Comparison of ENCODE assay signal across 8 cellular contexts in genomic region chr12:52244615-52244994, GRCh38. TPM values are rescaled to one million over a fixed set of nuclear protein-coding genes. Genes with fewer than 3 reads are reported as not detected.
A peak's percentile ranks its signal among the peaks of the same experiment; 100 is the strongest.
DNase-seq lines count a peak whose midpoint lies in the region; ATAC-seq and TF ChIP-seq lines count a peak whose summit lies in the region.

No MANE protein-coding gene starts in this region.

- WGBS in IMR-90 (ENCODE audit: extremely low coverage in 2 of 2, insufficient read length in 1 of 2), 2 experiments, result no CpG with 5 or more reads among the region's 3 CpGs
- 65 to 86% methylated on average over 3 of the region's 3 CpGs for WGBS in sigmoid colon, 2 donors

- peak overlapping the region; percentile 99 for H4K91ac ChIP-seq in IMR-90 (ENCODE audit: insufficient read depth, low read depth, low read length)

- peak overlapping the region; percentile 98 for H2AFZ ChIP-seq in IMR-90 (replicated peaks; ENCODE audit: low read length, poor library complexity)

- peak overlapping the region; percentile 95 for H2AK9ac ChIP-seq in IMR-90 (replicated peaks; ENCODE audit: low read depth, low read length, poor library complexity)

- no peaks in the 10 kb centered on the region for H4K20me1 ChIP-seq in IMR-90 (ENCODE audit: insufficient read depth, low read length)

- H2BK20ac ChIP-seq in IMR-90 (ENCODE audit: low read depth, low read length), result peak overlapping the region; percentile 99

- intact Hi-C loops in IMR-90 (cut with micrococcal nuclease), result no loop called here
- intact Hi-C loops in colonic mucosa (cut with DNase I), result no loop called here
- intact Hi-C loops in sigmoid colon (cut with DNase I), result no loop called here

- peak overlapping the region; percentile 100 for H2BK120ac ChIP-seq in IMR-90 (ENCODE audit: low read depth, low read length)

- H3K56ac ChIP-seq in IMR-90 (ENCODE audit: extremely low read depth, insufficient read depth, low read length), result peak overlapping the region; percentile 58; the same call in 1 of the 2 replicates

- peaks cover 0 to 6% of the 10 kb centered on the region in 2 experiments; a peak in 1 of 4 replicates for H3K79me1 ChIP-seq in IMR-90 (ENCODE audit: low read depth in 1 of 2, low read length in 2 of 2)

- H3K27ac ChIP-seq in IMR-90 (ENCODE audit: insufficient read depth, low read length) (peak overlapping the region; percentile 77), colonic mucosa (peak overlapping the region; percentile 47), sigmoid colon (peak overlapping the region; percentile 24 to 84 (median 66))

- H3K4me3 ChIP-seq in GM12864 (ENCODE audit: low read depth, low read length) (peak overlapping the region; percentile 44), IMR-90 (ENCODE audit: insufficient read depth, low read depth, low read length) (no peak overlapping the region), colonic mucosa (no peak overlapping the region), sigmoid colon (no peak overlapping the region)

- POLR2A ChIA-PET in IMR-90 (lab: Charles Lee; ENCODE audit: unreplicated experiment), result no interaction called here

- H3K9me1 ChIP-seq in IMR-90 (ENCODE audit: insufficient read depth, low read length), result peaks cover 28% of the 10 kb centered on the region

- DNase-seq in GM12864 (ENCODE audit: low read depth) (no peak), IMR-90 (no peak), colonic mucosa (no peak), sigmoid colon (peak; percentile 71), NCI-H1436 (lab: John Stamatoyannopoulos, UW) (no peak), activated gamma-delta T cell treated with Interleukin-2 at 50 U/mL for 16 hours (no peak)

- ATAC-seq in IMR-90 (ENCODE audit: low read depth) (no peak; the same call in none of the 2 replicates), HG03521 (IDR thresholded peaks at IDR 0.05; ENCODE audit: unreplicated experiment) (no peak), GM18907 (IDR thresholded peaks at IDR 0.05; ENCODE audit: unreplicated experiment) (no peak)

- peak overlapping the region; percentile 93 for H2BK5ac ChIP-seq in IMR-90 (ENCODE audit: low read depth, low read length, poor library complexity, severe bottlenecking)

- peak overlapping the region; percentile 83 for H3K14ac ChIP-seq in IMR-90 (replicated peaks; ENCODE audit: low read depth, low read length)

- peaks cover 29% of the 10 kb centered on the region for H3K4me1 ChIP-seq in IMR-90 (ENCODE audit: control insufficient read depth, insufficient read depth, low read length)
- H3K4me1 ChIP-seq in colonic mucosa, result peaks cover 14% of the 10 kb centered on the region
- peaks cover 0 to 64% (median 51%) of the 10 kb centered on the region in 4 donors for H3K4me1 ChIP-seq in sigmoid colon

- peak overlapping the region; percentile 81 for H3K23ac ChIP-seq in IMR-90 (ENCODE audit: low read depth, low read length)

- peak overlapping the region; percentile 95 for H4K5ac ChIP-seq in IMR-90 (ENCODE audit: low read depth, low read length)

- in situ Hi-C loops in IMR-90 (cut with MboI; ENCODE audit: low sequenced_read_pairs), result no loop called here

- H3K4me2 ChIP-seq in IMR-90 (ENCODE audit: low read depth, low read length), result peak overlapping the region; percentile 36; the same call in 1 of the 2 replicates

- no TSS peak for BruUV-seq in IMR-90 (replicated peaks; lab: Mats Ljungman, UMichigan)

- H3K9me3 ChIP-seq in IMR-90 (ENCODE audit: control insufficient read depth, insufficient read depth, low read length), result no peaks in the 10 kb centered on the region
- H3K9me3 ChIP-seq in colonic mucosa, result no peaks in the 10 kb centered on the region
- H3K9me3 ChIP-seq in sigmoid colon, result no peaks in the 10 kb centered on the region

- peak overlapping the region; percentile 93 to 99 for H4K8ac ChIP-seq in IMR-90 (ENCODE audit: low read depth in 2 of 2, low read length in 2 of 2)

- H2AK5ac ChIP-seq in IMR-90 (ENCODE audit: low read depth, low read length), result peak overlapping the region; percentile 97

- peak overlapping the region; percentile 79 for H3K18ac ChIP-seq in IMR-90 (ENCODE audit: low read depth, low read length)

- TF ChIP-seq CTCF in GM12864 (IDR thresholded peaks at IDR 0.05; ENCODE audit: low read depth, low read length, missing control alignments) (no peak), IMR-90 (conservative IDR thresholded peaks at IDR 0.05; ENCODE audit: low read depth, low read length) (no peak), colonic mucosa (IDR thresholded peaks at IDR 0.05) (no peak), sigmoid colon (IDR thresholded peaks at IDR 0.05) (no peak)

- H3K9ac ChIP-seq in IMR-90 (ENCODE audit: low read depth, low read length) (peak overlapping the region; percentile 9; the same call in 1 of the 2 replicates), colonic mucosa (ENCODE audit: low read depth in 2 of 2, low read length in 2 of 2) (no peak overlapping the region)

- TF ChIP-seq POLR2A in IMR-90 (IDR thresholded peaks at IDR 0.05; ENCODE audit: low read depth, low read length), result no peak
- no peak for TF ChIP-seq POLR2A in sigmoid colon (IDR thresholded peaks at IDR 0.05)

- dilution Hi-C loops in IMR-90 (cut with HindIII; ENCODE audit: low sequenced_read_pairs, unreplicated experiment), result no loop called here

- peak in 1 of 4 donors; percentile 28 for TF ChIP-seq EP300 in sigmoid colon (IDR thresholded peaks at IDR 0.05)

- H3K27me3 ChIP-seq in IMR-90 (ENCODE audit: control insufficient read depth, insufficient read depth, low read length) (no peaks in the 10 kb centered on the region), colonic mucosa (no peaks in the 10 kb centered on the region), sigmoid colon (no peaks in the 10 kb centered on the region)

- TF ChIP-seq RAD21 in IMR-90 (IDR thresholded peaks at IDR 0.05; ENCODE audit: low read length), result no peak

- H2BK15ac ChIP-seq in IMR-90 (ENCODE audit: low read depth, low read length), result peak overlapping the region; percentile 97; the same call in 2 of the 3 replicates

- CTCF ChIA-PET in IMR-90 (lab: Yijun Ruan, JAX), result interaction anchor here (1.1 to 1.6 kb wide), 2 partner anchors 35 kb away, joined by 5 read pairs; no protein-coding TSS in a partner anchor

- peak overlapping the region; percentile 100 for H3K4ac ChIP-seq in IMR-90 (ENCODE audit: low read depth, low read length)

- H3K36me3 ChIP-seq in IMR-90 (ENCODE audit: control insufficient read depth, insufficient read depth, low read length), result no peaks in the 10 kb centered on the region
- H3K36me3 ChIP-seq in colonic mucosa, result no peaks in the 10 kb centered on the region
- H3K36me3 ChIP-seq in sigmoid colon, result no peaks in the 10 kb centered on the region

TF ChIP-seq in IMR-90, 13 proteins besides CTCF, POLR2A, EP300 and RAD21 (continues in another document):
- TF ChIP-seq RFX5 (IDR thresholded peaks at IDR 0.05; ENCODE audit: low read depth, low read length) (no peak), MAFK (IDR thresholded peaks at IDR 0.05; ENCODE audit: low read depth, low read length) (no peak), BHLHE40 (IDR thresholded peaks at IDR 0.05; ENCODE audit: low read depth, low read length) (no peak), SMC3 (IDR thresholded peaks at IDR 0.05; ENCODE audit: low read depth, low read length) (no peak), MXI1 (IDR thresholded peaks at IDR 0.05; ENCODE audit: borderline replicate concordance, low read depth, low read length) (no peak), RCOR1 (IDR thresholded peaks at IDR 0.05; ENCODE audit: insufficient replicate concordance, low read length) (no peak), MAZ (IDR thresholded peaks at IDR 0.05; ENCODE audit: borderline replicate concordance, low read depth, low read length) (no peak), USF2 (IDR thresholded peaks at IDR 0.05; ENCODE audit: low read depth, low read length) (no peak), FOS (IDR thresholded peaks at IDR 0.05; ENCODE audit: low read depth, low read length) (no peak), CHD1 (IDR thresholded peaks at IDR 0.05; ENCODE audit: low read depth, low read length) (no peak)

RNA-seq across cellular contexts. Expression of gene KRT7, which starts 11.6 kb away (rescaled TPM):
- total RNA-seq in IMR-90 (2012; rRNA removed), result 0.54 and 1.4 TPM in 2 replicates
- polyA plus RNA-seq in IMR-90 (2012; rRNA removed), result 1.4 and 1.7 TPM in 2 replicates
- polyA plus RNA-seq in IMR-90 (2012; cell fraction: cytosol; rRNA removed), result 2.5 and 3.4 TPM in 2 replicates
- polyA plus RNA-seq in IMR-90 (2012; cell fraction: nucleus; rRNA removed; ENCODE audit: low replicate concordance), result 0.60 and 1.7 TPM in 2 replicates
- total RNA-seq in colonic mucosa, result 1 to 10 TPM; 2.1 to 4.0 TPM
- total RNA-seq in sigmoid colon, result 1 to 10 TPM in 1 of 4 donors, under 1 TPM in 1, not detected in 2; 0.27 to 3.2 TPM
- 10 to 100 TPM in 1 of 3 donors, 1 to 10 TPM in 2; 1.2 to 12.0 (median 2.4) TPM for polyA plus RNA-seq in sigmoid colon

RNA-seq across cellular contexts. Expression of gene KRT86, which starts 29.8 kb away (rescaled TPM):
- not detected in 2 replicates for total RNA-seq in IMR-90 (2012; rRNA removed)
- polyA plus RNA-seq in IMR-90 (2012; rRNA removed), result 0.06 TPM in 1 of 2 replicates, not detected in the other
- polyA plus RNA-seq in IMR-90 (2012; cell fraction: cytosol; rRNA removed), result 0.01 TPM in 1 of 2 replicates, not detected in the other
- 0.03 TPM in 1 of 2 replicates, not detected in the other for polyA plus RNA-seq in IMR-90 (2012; cell fraction: nucleus; rRNA removed; ENCODE audit: low replicate concordance)
- under 1 TPM in 1 of 2 donors, not detected in 1; 0.16 TPM for total RNA-seq in colonic mucosa
- not detected for total RNA-seq in sigmoid colon
- under 1 TPM in 2 of 3 donors, not detected in 1; 0.25 to 0.60 TPM for polyA plus RNA-seq in sigmoid colon

RNA-seq across cellular contexts. Expression of gene KRT81, which starts 46.7 kb away (rescaled TPM):
- total RNA-seq in IMR-90 (2012; rRNA removed), result under 0.01 TPM in 2 replicates
- polyA plus RNA-seq in IMR-90 (2012; rRNA removed), result 0.05 and 0.29 TPM in 2 replicates
- polyA plus RNA-seq in IMR-90 (2012; cell fraction: cytosol; rRNA removed), result 0.17 and 0.21 TPM in 2 replicates
- 0.09 and 0.13 TPM in 2 replicates for polyA plus RNA-seq in IMR-90 (2012; cell fraction: nucleus; rRNA removed; ENCODE audit: low replicate concordance)
- under 1 TPM in 1 of 2 donors, not detected in 1; 0.77 TPM for total RNA-seq in colonic mucosa
- under 1 TPM in 1 of 4 donors, not detected in 3; 0.14 TPM for total RNA-seq in sigmoid colon
- polyA plus RNA-seq in sigmoid colon, result under 1 TPM in 1 of 3 donors, not detected in 2; 0.17 TPM

RNA-seq across cellular contexts. Expression of gene KRT80, which starts 52.8 kb away (rescaled TPM):
- total RNA-seq in IMR-90 (2012; rRNA removed) (0.54 and 0.56 TPM in 2 replicates), colonic mucosa (1 to 10 TPM in 1 of 2 donors, under 1 TPM in 1; 0.66 to 4.9 TPM), sigmoid colon (not detected)
- polyA plus RNA-seq in IMR-90 (2012; rRNA removed) (3.4 TPM in 2 replicates), sigmoid colon (under 1 TPM in 2 of 3 donors, not detected in 1; under 0.01 to 0.34 TPM)
- polyA plus RNA-seq in IMR-90 (2012; cell fraction: cytosol; rRNA removed), result 1.2 and 2.4 TPM in 2 replicates
- polyA plus RNA-seq in IMR-90 (2012; cell fraction: nucleus; rRNA removed; ENCODE audit: low replicate concordance), result 14.7 and 18.0 TPM in 2 replicates
